ENCODE assay signal across 1 cellular context in genomic region chr9:82424599-82424998, GRCh38.
TF ChIP-seq lines count a peak whose summit lies in the region.

No MANE protein-coding gene starts in this region.

TF ChIP-seq in GM23338, 12 proteins besides CTCF, POLR2A, EP300 and RAD21 (continued from another document):
- TF ChIP-seq ZNF331 (CRISPR knock-in tag; IDR thresholded peaks at IDR 0.05; ENCODE audit: low read depth): no peak
- no peak for TF ChIP-seq POLR2AphosphoS5 (IDR thresholded peaks at IDR 0.05; ENCODE audit: low read depth)
